Comparison of ENCODE assay signal across 13 cellular contexts in the genomic region with DNA sequence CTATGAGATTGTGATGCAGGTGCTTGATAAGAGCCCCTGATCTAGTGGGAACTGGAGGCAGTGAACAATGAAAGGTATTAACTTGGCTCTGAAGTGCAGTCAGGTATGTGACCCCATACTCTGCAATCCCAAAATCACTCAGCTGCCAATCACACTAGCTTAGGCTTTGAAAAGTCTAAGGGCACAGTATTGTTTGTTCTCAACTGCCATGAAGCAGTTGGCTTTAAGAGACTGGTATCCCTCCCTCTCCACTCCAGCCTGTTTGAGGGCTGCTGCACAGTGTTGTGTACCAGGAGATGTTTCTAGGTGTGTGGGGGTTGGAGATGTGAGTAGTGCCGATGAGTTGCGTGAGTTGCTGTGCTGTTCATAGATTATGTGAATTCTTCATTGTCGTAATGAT. TPM values are rescaled to one million over a fixed set of nuclear protein-coding genes. Genes with fewer than 3 reads are reported as not detected.
DNase-seq lines count a peak whose midpoint lies in the region; ATAC-seq and TF ChIP-seq lines count a peak whose summit lies in the region.
"Had no signal": no experiment of that assay in that cellular context is flagged by ENCODE, and none has a peak within 500 bp of the region (broad histone marks: within the 10 kb centered on the region; RNA-seq: fewer than 3 reads in every experiment).

No MANE protein-coding gene starts in this region.

- H3K4me1 Mint-ChIP-seq in activated naive CD4-positive, alpha-beta T cell treated with anti-CD3 and anti-CD28 coated beads, Interleukin-2, amount 50 U/mL, for 24 hours: peaks cover 74% of the 10 kb centered on the region
- H3K4me1 Mint-ChIP-seq in H9: peaks cover 28 to 31% of the 10 kb centered on the region in 2 experiments

- no peak overlapping the region for H4K91ac ChIP-seq in H9 (ENCODE audit: insufficient read length, low read depth, low read length)

- ATAC-seq in GM21381 (IDR thresholded peaks at IDR 0.05; ENCODE audit: unreplicated experiment) (no peak), HG03457 (IDR thresholded peaks at IDR 0.05; ENCODE audit: unreplicated experiment) (no peak)
- ATAC-seq: WTC11 had no signal

- H3K27me3 Mint-ChIP-seq in activated naive CD4-positive, alpha-beta T cell treated with anti-CD3 and anti-CD28 coated beads, Interleukin-2, amount 50 U/mL, for 24 hours: no peaks in the 10 kb centered on the region
- H3K27me3 Mint-ChIP-seq in H9 (ENCODE audit: low read depth): peaks cover 30% of the 10 kb centered on the region

- H3K9me3 ChIP-seq in ascending aorta (no peaks in the 10 kb centered on the region), mesodermal cell (ENCODE audit: control insufficient read depth, low read length) (no peaks in the 10 kb centered on the region), thyroid gland (no peaks in the 10 kb centered on the region), H9 (ENCODE audit: control insufficient read depth, low read depth, low read length) (no peaks in the 10 kb centered on the region)

- peaks cover 6% of the 10 kb centered on the region for H3K23me2 ChIP-seq in H9 (ENCODE audit: insufficient read length, low read depth, low read length, poor library complexity, severe bottlenecking)

- H3K4me3 Mint-ChIP-seq in activated naive CD4-positive, alpha-beta T cell treated with anti-CD3 and anti-CD28 coated beads, Interleukin-2, amount 50 U/mL, for 24 hours: peak overlapping the region; percentile 90
- H3K4me3 Mint-ChIP-seq in H9: no peak overlapping the region

- no peaks in the 10 kb centered on the region for H3K79me2 ChIP-seq in H9 (ENCODE audit: insufficient read depth, low read length)

- H2BK20ac ChIP-seq in H9 (ENCODE audit: low read depth, low read length, poor library complexity, severe bottlenecking): no peak overlapping the region

- no peak overlapping the region for H3K4me2 ChIP-seq in H9 (ENCODE audit: insufficient read depth, insufficient read length, low read length)

- no peaks in the 10 kb centered on the region for H4K20me1 ChIP-seq in H9 (ENCODE audit: control insufficient read depth, insufficient read depth, insufficient read length)

- H3K4me1 ChIP-seq in ascending aorta: peaks cover 4 to 53% of the 10 kb centered on the region in 2 donors
- peaks cover 45% of the 10 kb centered on the region for H3K4me1 ChIP-seq in mesodermal cell (ENCODE audit: control insufficient read depth, insufficient read depth, low read length, poor library complexity, severe bottlenecking)
- peaks cover 59 to 76% of the 10 kb centered on the region in 2 donors for H3K4me1 ChIP-seq in thyroid gland
- peaks cover 3% of the 10 kb centered on the region; the same call in 1 of the 2 replicates for H3K4me1 ChIP-seq in H9 (ENCODE audit: insufficient read depth, low read length)

- no peak for TF ChIP-seq CTCF in ascending aorta (IDR thresholded peaks at IDR 0.05)
- TF ChIP-seq CTCF in thyroid gland (IDR thresholded peaks at IDR 0.05): no peak
- no peak for TF ChIP-seq CTCF in H9 (conservative IDR thresholded peaks at IDR 0.05)

- no peak overlapping the region for H3K14ac ChIP-seq in H9 (ENCODE audit: insufficient read depth, low read length)

- H2AFZ ChIP-seq in H9 (ENCODE audit: low read length): no peak overlapping the region

- no peak for DNase-seq in activated naive CD4-positive, alpha-beta T cell treated with Interleukin-2 at 50 U/mL for 16 hours
- DNase-seq in ascending aorta (ENCODE audit: low spot score in 2 of 2): no peak
- DNase-seq in thyroid gland: no peak
- no peak for DNase-seq in H9
- DNase-seq: HFFc6, NCI-H1417 treated with DMSO at 0.1 percent for 48 hours had no signal

- no peak overlapping the region for H3K4ac ChIP-seq in H9 (ENCODE audit: low read depth, low read length)

- no peak overlapping the region for H3K23ac ChIP-seq in H9 (ENCODE audit: insufficient read length, low read depth, low read length)

- H3K36me3 ChIP-seq in ascending aorta (no peaks in the 10 kb centered on the region), mesodermal cell (ENCODE audit: control insufficient read depth, insufficient read depth, low read length) (peaks cover 14% of the 10 kb centered on the region), thyroid gland (no peaks in the 10 kb centered on the region)

- no peak overlapping the region for H2BK12ac ChIP-seq in H9 (ENCODE audit: insufficient read length, low read depth, low read length)

- no peaks in the 10 kb centered on the region for H3K36me3 Mint-ChIP-seq in activated naive CD4-positive, alpha-beta T cell treated with anti-CD3 and anti-CD28 coated beads, Interleukin-2, amount 50 U/mL, for 24 hours
- no peaks in the 10 kb centered on the region; a peak in 1 of 7 replicates for H3K36me3 Mint-ChIP-seq in H9 (ENCODE audit: insufficient read depth in 1 of 3, low read depth in 3 of 3)
- H3K36me3 Mint-ChIP-seq: WTC11 had no signal

- WGBS in mesodermal cell (ENCODE audit: insufficient coverage in 2 of 2), 2 experiments: 92 to 96% methylated on average over 3 of the region's 3 CpGs
- 64 to 81% methylated on average over 3 of the region's 3 CpGs for WGBS in thyroid gland, 2 donors
- WGBS in H9 (ENCODE audit: extremely low coverage, insufficient read length, low lambda C conversion rate): no CpG with 5 or more reads among the region's 3 CpGs

- H2BK5ac ChIP-seq in H9 (ENCODE audit: insufficient read length, low read length): no peak overlapping the region

- H2BK15ac ChIP-seq in H9 (ENCODE audit: low read depth, low read length): no peak overlapping the region

- intact Hi-C loops in ascending aorta (cut with DNase I): loop anchor here (2.0 to 5.0 kb wide), 2 partner anchors 17 to 233 kb away; a partner anchor contains a TSS
- intact Hi-C loops in thyroid gland (cut with DNase I): loop anchor here (5.0 kb wide), 3 partner anchors 33 to 103 kb away; no protein-coding TSS in a partner anchor

- no peaks in the 10 kb centered on the region for H3K27me3 ChIP-seq in ascending aorta
- H3K27me3 ChIP-seq in thyroid gland: no peaks in the 10 kb centered on the region
- peaks cover 8% of the 10 kb centered on the region; the same call in 1 of the 2 replicates for H3K27me3 ChIP-seq in H9 (ENCODE audit: insufficient read depth, low read length)

- no peak for TF ChIP-seq POLR2A in thyroid gland (IDR thresholded peaks at IDR 0.05)

- no peak overlapping the region for H3T11ph ChIP-seq in H9 (ENCODE audit: low read length)

- no peak overlapping the region for H3K56ac ChIP-seq in H9 (ENCODE audit: insufficient read length, low read depth, low read length)

- H2BK120ac ChIP-seq in H9 (ENCODE audit: low read depth, low read length, poor library complexity, severe bottlenecking): no peak overlapping the region

- H3K27ac Mint-ChIP-seq in activated naive CD4-positive, alpha-beta T cell treated with anti-CD3 and anti-CD28 coated beads, Interleukin-2, amount 50 U/mL, for 24 hours: peak overlapping the region; percentile 5
- H3K27ac Mint-ChIP-seq in H9: no peak overlapping the region
- H3K27ac Mint-ChIP-seq: HFFc6, WTC11 had no signal

- H3K79me1 ChIP-seq in H9 (ENCODE audit: insufficient read depth, low read depth, low read length, poor library complexity, severe bottlenecking): no peaks in the 10 kb centered on the region

- H3K9ac ChIP-seq in H9 (ENCODE audit: extremely low read depth, insufficient read length, low read length): no peak overlapping the region

- no peak overlapping the region for H2AK5ac ChIP-seq in H9 (ENCODE audit: insufficient read length, low read length)

- H3K9me3 Mint-ChIP-seq in activated naive CD4-positive, alpha-beta T cell treated with anti-CD3 and anti-CD28 coated beads, Interleukin-2, amount 50 U/mL, for 24 hours: no peaks in the 10 kb centered on the region
- no peaks in the 10 kb centered on the region for H3K9me3 Mint-ChIP-seq in H9
- H3K9me3 Mint-ChIP-seq: HFFc6, WTC11 had no signal

- H3K27ac ChIP-seq in ascending aorta (peak overlapping the region; percentile 97 to 99), mesodermal cell (ENCODE audit: low read depth, low read length, severe bottlenecking) (no peak overlapping the region), thyroid gland (peak overlapping the region in 2 of 3 donors; percentile 96 to 97), H9 (ENCODE audit: insufficient read length, low read depth, low read length) (no peak overlapping the region)
- H3K27ac ChIP-seq: epithelial cell of prostate, HL-60 had no signal

- no peak overlapping the region for H3K18ac ChIP-seq in H9 (ENCODE audit: insufficient read length, low read depth, low read length)

- no peak overlapping the region for H4K5ac ChIP-seq in H9 (ENCODE audit: insufficient read length, low read depth, low read length)

- no peak overlapping the region for H4K8ac ChIP-seq in H9 (replicated peaks; ENCODE audit: insufficient read length, low read depth, low read length)

- peak overlapping the region; percentile 85 to 99 for H3K4me3 ChIP-seq in ascending aorta
- peak overlapping the region; percentile 94 for H3K4me3 ChIP-seq in mesodermal cell (ENCODE audit: extremely low read depth, insufficient read depth, low read length, poor library complexity, severe bottlenecking)
- H3K4me3 ChIP-seq in thyroid gland (replicated peaks in 1 of 3): no peak overlapping the region

RNA-seq across cellular contexts. Expression of a gene that starts 2.4 kb away (rescaled TPM):
- total RNA-seq in ascending aorta (10.5 TPM), thyroid gland (10 to 100 TPM; 29.5 to 67.2 (median 39.9) TPM), H9 (2021) (0.98 and 1.1 TPM in 2 replicates)
- polyA plus RNA-seq in mesodermal cell (2013, experiment 1 of 2): 22.0 TPM
- polyA plus RNA-seq in mesodermal cell (2013, experiment 2 of 2): 19.1 TPM

Comparison
In these comparisons a context has a peak if more than half of its experiments do, and no peak if none do; other contexts are left out.
1. H3K27ac ChIP-seq: peak in ascending aorta (2 of 2) and thyroid gland (2 of 3); none in mesodermal cell (single experiment) and H9 (single experiment).
2. H3K4me3 ChIP-seq: peak in ascending aorta (2 of 2) and mesodermal cell (single experiment); none in thyroid gland (0 of 3).